In the genomic region with DNA sequence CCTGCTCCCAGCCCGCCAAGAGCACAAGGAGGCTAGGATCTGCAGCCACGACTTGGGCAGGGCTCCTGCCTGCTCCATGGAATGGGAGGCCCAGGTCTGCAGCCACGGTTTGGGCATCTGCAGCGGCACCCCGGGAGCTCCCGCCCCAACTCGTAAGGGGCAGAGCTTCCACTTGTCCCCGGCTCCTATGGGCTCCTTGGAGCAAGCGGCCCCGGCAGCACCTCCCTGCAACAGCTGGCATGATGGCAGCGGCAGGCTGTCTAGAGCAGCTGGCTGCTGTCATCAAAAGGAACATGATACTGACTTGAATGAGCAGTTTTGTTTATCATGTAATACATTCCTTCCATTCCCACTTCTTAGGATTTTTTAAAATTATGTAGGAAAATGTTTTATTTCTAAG, we compare ENCODE assay signal across 22 cellular contexts.
"Had no signal": no experiment of that assay in that cellular context is flagged by ENCODE, and none has a peak within 500 bp of the region (broad histone marks: within the 10 kb centered on the region; RNA-seq: fewer than 3 reads in every experiment).

No MANE protein-coding gene starts in this region.

- H3K4me1 ChIP-seq: body of pancreas, gastrocnemius medialis, heart left ventricle, pancreas, right lobe of liver had no signal

- H3K27ac Mint-ChIP-seq: activated CD4-positive, alpha-beta T cell treated with anti-CD3 and anti-CD28 coated beads, Interleukin-2, amount 10 ng/mL, durations not matched to agents 24 days and 14 days; activated CD8-positive, alpha-beta T cell treated with anti-CD3 and anti-CD28 coated beads, Interleukin-2, amount 10 ng/mL, durations not matched to agents 7 days and 5 days; activated naive CD8-positive, alpha-beta T cell treated with anti-CD3 and anti-CD28 coated beads, Interleukin-2, amount 10 ng/mL, durations not matched to agents 7 days and 5 days; activated T-cell treated with anti-CD3 and anti-CD28 coated beads, Interleukin-2, amount 50 U/mL, for 24 hours; activated T-helper 2 cell treated with anti-CD3 and anti-CD28 coated beads, Interferon-gamma antibody, Interleukin-2, Interleukin-4, amounts not matched to agents 10 μg/mL and 5 μg/mL and 100 μg/mL, durations not matched to agents 14 hours and 24 hours and 36 hours; naive thymus-derived CD8-positive, alpha-beta T cell; stimulated activated naive B cell treated with anti-CD40 and anti-IgM and Interleukin-4, amounts not matched to agents 10 μg/mL and 1 μg/mL and 100 μg/mL, for 72 hours had no signal

- FAIRE-seq: pancreas had no signal

- H3K9me3 ChIP-seq: body of pancreas, gastrocnemius medialis, heart left ventricle, mucosa of descending colon, pancreas, right lobe of liver, thoracic aorta, upper lobe of left lung had no signal

- H3K9me3 Mint-ChIP-seq: activated CD4-positive, alpha-beta T cell treated with anti-CD3 and anti-CD28 coated beads, Interleukin-2, amount 10 ng/mL, durations not matched to agents 24 days and 14 days; activated naive CD8-positive, alpha-beta T cell treated with anti-CD3 and anti-CD28 coated beads, Interleukin-2, amount 10 ng/mL, durations not matched to agents 7 days and 5 days; activated T-cell treated with anti-CD3 and anti-CD28 coated beads, Interleukin-2, amount 50 U/mL, for 24 hours; activated T-helper 2 cell treated with anti-CD3 and anti-CD28 coated beads, Interferon-gamma antibody, Interleukin-2, Interleukin-4, amounts not matched to agents 10 μg/mL and 5 μg/mL and 100 μg/mL, durations not matched to agents 14 hours and 24 hours and 36 hours; naive thymus-derived CD8-positive, alpha-beta T cell; stimulated activated naive B cell treated with anti-CD40 and anti-IgM and Interleukin-4, amounts not matched to agents 10 μg/mL and 1 μg/mL and 100 μg/mL, for 72 hours had no signal

- H3K27me3 Mint-ChIP-seq: activated CD4-positive, alpha-beta T cell treated with anti-CD3 and anti-CD28 coated beads, Interleukin-2, amount 10 ng/mL, durations not matched to agents 24 days and 14 days had no signal

- H3K27me3 ChIP-seq: body of pancreas, gastrocnemius medialis, pancreas, right lobe of liver, upper lobe of left lung had no signal

- H3K27ac ChIP-seq: body of pancreas, dorsolateral prefrontal cortex, gastrocnemius medialis, heart left ventricle, pancreas, right lobe of liver, thoracic aorta had no signal

- H3K4me3 ChIP-seq: body of pancreas, dorsolateral prefrontal cortex, gastrocnemius medialis, heart left ventricle, mucosa of descending colon, pancreas, right lobe of liver, thoracic aorta, upper lobe of left lung had no signal

- H3K4me1 Mint-ChIP-seq: activated CD4-positive, alpha-beta T cell treated with anti-CD3 and anti-CD28 coated beads, Interleukin-2, amount 10 ng/mL, durations not matched to agents 24 days and 14 days; activated naive CD8-positive, alpha-beta T cell treated with anti-CD3 and anti-CD28 coated beads, Interleukin-2, amount 10 ng/mL, durations not matched to agents 7 days and 5 days; naive thymus-derived CD8-positive, alpha-beta T cell; stimulated activated naive B cell treated with anti-CD40 and anti-IgM and Interleukin-4, amounts not matched to agents 10 μg/mL and 1 μg/mL and 100 μg/mL, for 72 hours had no signal

- DNase-seq: activated CD4-positive, alpha-beta T cell treated with anti-CD3 and anti-CD28 coated beads, Interleukin-2, amount 10 ng/mL, durations not matched to agents 24 days and 14 days; activated CD8-positive, alpha-beta T cell treated with anti-CD3 and anti-CD28 coated beads, Interleukin-2, amount 10 ng/mL, durations not matched to agents 7 days and 5 days; activated naive CD4-positive, alpha-beta T cell treated with Interleukin-2 at 50 U/mL for 16 hours; activated naive CD8-positive, alpha-beta T cell treated with anti-CD3 and anti-CD28 coated beads, Interleukin-2, amount 10 ng/mL, durations not matched to agents 7 days and 5 days; activated T-cell treated with anti-CD3 and anti-CD28 coated beads, Interleukin-2, amount 50 U/mL, for 24 hours; amygdala; body of pancreas; caudate nucleus; gastrocnemius medialis; heart left ventricle; kidney glomerular epithelial cell; left ventricle myocardium superior; mesenchymal stem cell; mucosa of descending colon; naive thymus-derived CD8-positive, alpha-beta T cell; right lobe of liver; stimulated activated naive B cell treated with anti-CD40 and anti-IgM and Interleukin-4, amounts not matched to agents 10 μg/mL and 1 μg/mL and 100 μg/mL, for 72 hours had no signal

- H3K36me3 Mint-ChIP-seq: activated naive CD8-positive, alpha-beta T cell treated with anti-CD3 and anti-CD28 coated beads, Interleukin-2, amount 10 ng/mL, durations not matched to agents 7 days and 5 days; naive thymus-derived CD8-positive, alpha-beta T cell; stimulated activated naive B cell treated with anti-CD40 and anti-IgM and Interleukin-4, amounts not matched to agents 10 μg/mL and 1 μg/mL and 100 μg/mL, for 72 hours had no signal

- H3K4me3 Mint-ChIP-seq: activated CD4-positive, alpha-beta T cell treated with anti-CD3 and anti-CD28 coated beads, Interleukin-2, amount 10 ng/mL, durations not matched to agents 24 days and 14 days; activated CD8-positive, alpha-beta T cell treated with anti-CD3 and anti-CD28 coated beads, Interleukin-2, amount 10 ng/mL, durations not matched to agents 7 days and 5 days; activated naive CD8-positive, alpha-beta T cell treated with anti-CD3 and anti-CD28 coated beads, Interleukin-2, amount 10 ng/mL, durations not matched to agents 7 days and 5 days; activated T-cell treated with anti-CD3 and anti-CD28 coated beads, Interleukin-2, amount 50 U/mL, for 24 hours; naive thymus-derived CD8-positive, alpha-beta T cell; stimulated activated naive B cell treated with anti-CD40 and anti-IgM and Interleukin-4, amounts not matched to agents 10 μg/mL and 1 μg/mL and 100 μg/mL, for 72 hours had no signal

- H3K36me3 ChIP-seq: gastrocnemius medialis, heart left ventricle, pancreas, right lobe of liver, thoracic aorta, upper lobe of left lung had no signal
